Comparison of ENCODE assay signal across 9 cellular contexts in the genomic region with DNA sequence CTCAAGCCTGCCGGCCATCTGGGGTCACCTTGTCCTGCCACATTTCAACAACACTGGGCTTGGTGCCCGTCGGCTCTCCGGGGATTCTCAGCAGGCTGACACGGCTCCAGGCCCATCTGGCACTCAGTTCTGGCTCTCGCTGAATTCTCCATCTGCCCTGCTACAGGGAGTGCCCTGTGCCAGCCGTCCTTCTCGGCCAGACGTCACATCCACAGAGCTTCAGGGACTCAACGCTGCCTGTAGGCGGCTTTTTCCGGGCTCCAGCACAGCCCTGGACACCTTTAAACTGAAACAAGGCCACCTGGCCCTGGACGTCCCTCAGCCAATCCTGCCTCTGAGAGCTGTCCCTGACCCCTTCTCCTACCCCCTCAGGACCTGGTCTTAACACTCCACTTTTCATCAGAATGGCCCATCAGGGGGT. TPM values are rescaled to one million over a fixed set of nuclear protein-coding genes. Genes with fewer than 3 reads are reported as not detected.
DNase-seq lines count a peak whose midpoint lies in the region; ATAC-seq and TF ChIP-seq lines count a peak whose summit lies in the region.
"Had no signal": no experiment of that assay in that cellular context is flagged by ENCODE, and none has a peak within 500 bp of the region (broad histone marks: within the 10 kb centered on the region; RNA-seq: fewer than 3 reads in every experiment).

No MANE protein-coding gene starts in this region.

- no peaks in the 10 kb centered on the region for H3K36me3 Mint-ChIP-seq in mesothelial cell of epicardium

- TF ChIP-seq CTCF in body of pancreas (IDR thresholded peaks at IDR 0.05) (peak in 3 of 7 experiments; percentile 14 to 26 (median 24)), mesothelial cell of epicardium (IDR thresholded peaks at IDR 0.05; ENCODE audit: unreplicated experiment) (no peak)

- H3K4me3 ChIP-seq in body of pancreas, result no peak overlapping the region

- no peaks in the 10 kb centered on the region for H3K27me3 Mint-ChIP-seq in mesothelial cell of epicardium (ENCODE audit: low read depth)

- peaks cover 7% of the 10 kb centered on the region for H3K9me3 Mint-ChIP-seq in mesothelial cell of epicardium

- H3K36me3 ChIP-seq in body of pancreas (replicated peaks in 1 of 2; ENCODE audit: insufficient read depth in 1 of 2, low read depth in 2 of 2), result no peaks in the 10 kb centered on the region

- 7% methylated on average over 3 to 13 of the region's 13 CpGs for WGBS in body of pancreas, 2 donors

- ATAC-seq in body of pancreas, result peak; percentile 52

- in situ Hi-C loops in KBM-7 (cut with MboI; ENCODE audit: low pct_unique_long_range_greater_than_20kb, low sequenced_read_pairs), result no loop called here

- no peak overlapping the region for H3K27ac ChIP-seq in body of pancreas

- no peaks in the 10 kb centered on the region for H3K27me3 ChIP-seq in body of pancreas

- no peak for TF ChIP-seq POLR2A in body of pancreas (IDR thresholded peaks at IDR 0.05)

- no peak overlapping the region for H3K4me3 Mint-ChIP-seq in mesothelial cell of epicardium

- intact Hi-C loops in body of pancreas (cut with DNase I), result no loop called here

- H3K27ac Mint-ChIP-seq in mesothelial cell of epicardium, result no peak overlapping the region

- H3K9me3 ChIP-seq in body of pancreas, result no peaks in the 10 kb centered on the region

- DNase-seq in NCI-H82 (lab: John Stamatoyannopoulos, UW), result peak; percentile 59
- DNase-seq in NCI-H82 treated with DMSO at 0.1 percent for 48 hours (lab: John Stamatoyannopoulos, UW; ENCODE audit: unreplicated experiment), result no peak
- DNase-seq in body of pancreas, result peak; percentile 30 to 75 (median 64)
- DNase-seq in inferior parietal cortex (ENCODE audit: extremely low spot score), result peak; percentile 43
- no peak for DNase-seq in mesothelial cell of epicardium (ENCODE audit: low spot score in 2 of 2, unreplicated experiment in 2 of 2)
- DNase-seq in HCEC 1CT, result no peak
- no peak for DNase-seq in UCSD-AML1 (lab: John Stamatoyannopoulos, UW; ENCODE audit: unreplicated experiment)
- DNase-seq in KBM-7, result no peak

- H3K4me1 Mint-ChIP-seq in mesothelial cell of epicardium, result peaks cover 5% of the 10 kb centered on the region

- peaks cover 5% of the 10 kb centered on the region for H3K4me1 ChIP-seq in body of pancreas

RNA-seq across cellular contexts. Expression of a gene that starts 43.0 kb away (rescaled TPM):
- under 1 TPM; 0.52 to 0.66 TPM for total RNA-seq in body of pancreas
- 11.5 to 15.1 TPM (median 12.5 TPM) in 3 replicates for total RNA-seq in mesothelial cell of epicardium
- total RNA-seq: T-helper 2 cell treated with Interferon-gamma antibody and Interleukin-4, amounts not matched to agents 100 ng/mL and 5 ng/mL, for 36 hours had no signal

RNA-seq across cellular contexts. Expression of a gene that starts 51.5 kb away (rescaled TPM):
- total RNA-seq in body of pancreas (10 to 100 TPM; 21.1 to 25.2 TPM), mesothelial cell of epicardium (71.0 to 82.9 TPM (median 71.6 TPM) in 3 replicates)

Comparison
In these comparisons a context has a peak if more than half of its experiments do, and no peak if none do; other contexts are left out.
1. DNase-seq: peak in NCI-H82 (single experiment), body of pancreas (4 of 4) and inferior parietal cortex (single experiment); none in NCI-H82 treated with DMSO at 0.1 percent for 48 hours (single experiment), mesothelial cell of epicardium (0 of 2), HCEC 1CT (single experiment), UCSD-AML1 (single experiment) and KBM-7 (single experiment).